In genomic region chr13:114167445-114167844, GRCh38 we compare ENCODE assay signal across 18 cellular contexts. TPM values are rescaled to one million over a fixed set of nuclear protein-coding genes. Genes with fewer than 3 reads are reported as not detected.
A peak's percentile ranks its signal among the peaks of the same experiment; 100 is the strongest.
DNase-seq lines count a peak whose midpoint lies in the region; ATAC-seq and TF ChIP-seq lines count a peak whose summit lies in the region.
"Had no signal": no experiment of that assay in that cellular context is flagged by ENCODE, and none has a peak within 500 bp of the region (broad histone marks: within the 10 kb centered on the region; RNA-seq: fewer than 3 reads in every experiment).

No MANE protein-coding gene starts in this region.

- DNase-seq in cardiac septum (ENCODE audit: low spot score) (peak; percentile 41), heart right ventricle (no peak), RKO (ENCODE audit: low spot score) (peak; percentile 52), superior temporal gyrus (ENCODE audit: extremely low spot score) (peak; percentile 20), kidney glomerular epithelial cell (lab: John Stamatoyannopoulos, UW) (no peak)
- DNase-seq: DMS79 treated with DMSO at 0.1 percent for 48 hours; NCI-H187; NCI-H748 treated with DMSO at 0.1 percent for 48 hours; SHP77 treated with DMSO at 0.1 percent for 48 hours; stimulated activated CD4-positive, alpha-beta T cell treated with anti-CD3 and anti-CD28 coated beads, Interleukin-15, amount 100 ng/mL, for 24 hours had no signal

- H3K4me1 ChIP-seq in heart right ventricle (peaks cover 0 to 24% (median 9%) of the 10 kb centered on the region in 9 donors), gastroesophageal sphincter (peaks cover 0 to 31% (median 15%) of the 10 kb centered on the region in 3 donors)

- whole genome bisulfite sequencing in heart right ventricle, 2 donors, result 89 to 92% methylated on average over 5 of the region's 5 CpGs
- 56 to 77% methylated on average over 5 of the region's 5 CpGs for WGBS in gastroesophageal sphincter (ENCODE audit: low coverage in 1 of 2), 2 donors

- H3K27ac ChIP-seq in heart right ventricle, result peak overlapping the region in 2 of 10 donors; percentile 7 to 69
- H3K27ac ChIP-seq in gastroesophageal sphincter, result peak overlapping the region; percentile 58 to 80 (median 79)

- no peak for TF ChIP-seq EP300 in gastroesophageal sphincter (IDR thresholded peaks at IDR 0.05)

- peaks cover 0 to 23% (median 11%) of the 10 kb centered on the region in 7 donors for H3K27me3 ChIP-seq in heart right ventricle
- H3K27me3 ChIP-seq in gastroesophageal sphincter, result no peaks in the 10 kb centered on the region
- H3K27me3 ChIP-seq: upper lobe of left lung had no signal

- no peaks in the 10 kb centered on the region for H3K36me3 ChIP-seq in heart right ventricle
- no peaks in the 10 kb centered on the region for H3K36me3 ChIP-seq in gastroesophageal sphincter
- H3K36me3 ChIP-seq: upper lobe of left lung had no signal

- H3K4me3 ChIP-seq in heart right ventricle (no peak overlapping the region), gastroesophageal sphincter (no peak overlapping the region)
- H3K4me3 ChIP-seq: GM12878, K562, upper lobe of left lung had no signal

- TF ChIP-seq CTCF in heart right ventricle (IDR thresholded peaks at IDR 0.05), result no peak
- TF ChIP-seq CTCF in gastroesophageal sphincter (IDR thresholded peaks at IDR 0.05), result no peak

- TF ChIP-seq POLR2A in gastroesophageal sphincter (IDR thresholded peaks at IDR 0.05), result no peak

- H3K9me3 ChIP-seq in heart right ventricle (peaks cover 0 to 14% (median 4%) of the 10 kb centered on the region in 11 donors), gastroesophageal sphincter (peaks cover 0 to 9% (median 0%) of the 10 kb centered on the region in 3 donors)
- H3K9me3 ChIP-seq: upper lobe of left lung had no signal

- intact Hi-C loops in cardiac septum (cut with DNase I), result no loop called here
- intact Hi-C loops in heart right ventricle (cut with DNase I), result no loop called here

- ATAC-seq in heart right ventricle (no peak), gastroesophageal sphincter (peak; percentile 39), HG03139 (IDR thresholded peaks at IDR 0.05; ENCODE audit: unreplicated experiment) (no peak), HG03175 (IDR thresholded peaks at IDR 0.05; ENCODE audit: unreplicated experiment) (no peak)
- ATAC-seq: esophagus mucosa, GM12878, K562 had no signal

RNA-seq across cellular contexts. Expression of gene CFAP97D2, which starts 11.6 kb away (rescaled TPM):
- total RNA-seq in cardiac septum (not detected), heart right ventricle (not detected), gastroesophageal sphincter (not detected)
- polyA plus RNA-seq in heart right ventricle, result not detected
- total RNA-seq: esophagus mucosa, GM12878, K562, posterior vena cava had no signal
- polyA plus RNA-seq: GM12878, K562 had no signal

RNA-seq across cellular contexts. Expression of gene RASA3, which starts 35.0 kb away (rescaled TPM):
- total RNA-seq in cardiac septum (9.7 TPM), heart right ventricle (10 to 100 TPM in 7 of 10 donors, 1 to 10 TPM in 3; 7.3 to 16.9 (median 10.6) TPM), gastroesophageal sphincter (10 to 100 TPM; 25.0 to 43.1 (median 30.2) TPM)
- polyA plus RNA-seq in heart right ventricle, result 1 to 10 TPM; 6.8 to 7.3 TPM

Comparison
In these comparisons a context has a peak if more than half of its experiments do, and no peak if none do; other contexts are left out.
1. DNase-seq: peak in cardiac septum (single experiment), RKO (single experiment) and superior temporal gyrus (single experiment); none in heart right ventricle (0 of 2) and kidney glomerular epithelial cell (single experiment).